Comparison of ENCODE assay signal across 23 cellular contexts in genomic region chr18:56062931-56063330, GRCh38.
A peak's percentile ranks its signal among the peaks of the same experiment; 100 is the strongest.
DNase-seq lines count a peak whose midpoint lies in the region; FAIRE-seq and TF ChIP-seq lines count a peak whose summit lies in the region.
"Had no signal": no experiment of that assay in that cellular context is flagged by ENCODE, and none has a peak within 500 bp of the region (broad histone marks: within the 10 kb centered on the region; RNA-seq: fewer than 3 reads in every experiment).

No MANE protein-coding gene starts in this region.

- DNase-seq in D721Med (ENCODE audit: insufficient read length, low spot score) (no peak), epithelial cell of proximal tubule (ENCODE audit: low read depth) (peak; percentile 70), kidney tubule cell (ENCODE audit: low spot score) (peak; percentile 72), thyroid gland (peak; percentile 78 to 81), OCI-LY7 (ENCODE audit: low spot score) (no peak)
- no peak for DNase-seq in activated CD4-positive, alpha-beta T cell treated with anti-CD3 and anti-CD28 coated beads, Interleukin-2, amount 10 ng/mL, durations not matched to agents 24 days and 14 days
- DNase-seq in activated CD8-positive, alpha-beta memory T cell treated with anti-CD3 and anti-CD28 coated beads for 24 hours = no peak
- DNase-seq: 8988T; ACHN; AML-193; BE2C; CD4-positive, alpha-beta T cell; CD8-positive, alpha-beta memory T cell; DMS53; DMS79 treated with DMSO at 0.1 percent for 48 hours; GF-D8; H9 had no signal

- H3K27ac ChIP-seq in thyroid gland (peak overlapping the region; percentile 75 to 89 (median 88)), OCI-LY7 (ENCODE audit: low read depth, low read length, poor library complexity, severe bottlenecking) (no peak overlapping the region)
- H3K27ac ChIP-seq: A549; BLaER1 treated with 17β-estradiol and CSF1 and Interleukin-3, amounts not matched to agents 10 nM and 100 nM had no signal

- TF ChIP-seq CTCF in D721Med (IDR thresholded peaks at IDR 0.05; ENCODE audit: insufficient read depth, missing control alignments) (no peak), epithelial cell of proximal tubule (conservative IDR thresholded peaks at IDR 0.05; ENCODE audit: low read depth, low read length) (no peak), thyroid gland (IDR thresholded peaks at IDR 0.05) (no peak), OCI-LY7 (conservative IDR thresholded peaks at IDR 0.05; ENCODE audit: low read length) (no peak)

- 34 to 39% methylated on average over 2 of the region's 2 CpGs for WGBS in thyroid gland, 2 donors

- H3K9me3 ChIP-seq in thyroid gland = no peaks in the 10 kb centered on the region
- no peaks in the 10 kb centered on the region for H3K9me3 ChIP-seq in OCI-LY7 (ENCODE audit: low read length)
- H3K9me3 ChIP-seq: A549, BE2C had no signal

- no peak overlapping the region for H3K27ac Mint-ChIP-seq in activated CD4-positive, alpha-beta T cell treated with anti-CD3 and anti-CD28 coated beads, Interleukin-2, amount 10 ng/mL, durations not matched to agents 24 days and 14 days
- H3K27ac Mint-ChIP-seq: CD14-positive monocyte; CD4-positive, alpha-beta T cell; CD8-positive, alpha-beta memory T cell; GM23338; H9 had no signal

- H3K36me3 ChIP-seq in thyroid gland (no peaks in the 10 kb centered on the region), OCI-LY7 (ENCODE audit: insufficient read depth, low read length) (no peaks in the 10 kb centered on the region)
- H3K36me3 ChIP-seq: BE2C; BLaER1 treated with 17β-estradiol and CSF1 and Interleukin-3, amounts not matched to agents 10 nM and 100 nM had no signal

- no peaks in the 10 kb centered on the region for H3K27me3 Mint-ChIP-seq in activated CD4-positive, alpha-beta T cell treated with anti-CD3 and anti-CD28 coated beads, Interleukin-2, amount 10 ng/mL, durations not matched to agents 24 days and 14 days
- H3K27me3 Mint-ChIP-seq: CD4-positive, alpha-beta T cell had no signal

- H4K20me1 ChIP-seq in OCI-LY7 (ENCODE audit: insufficient read depth, low read length) = no peaks in the 10 kb centered on the region
- H4K20me1 ChIP-seq: BLaER1 treated with 17β-estradiol and CSF1 and Interleukin-3, amounts not matched to agents 10 nM and 100 nM had no signal

- no peak overlapping the region for H2AFZ ChIP-seq in OCI-LY7 (ENCODE audit: low read length)
- H2AFZ ChIP-seq: GM23338 had no signal

- H3K79me2 ChIP-seq in OCI-LY7 (ENCODE audit: insufficient read depth, low read depth, low read length) = no peaks in the 10 kb centered on the region

- CTCF ChIA-PET in OCI-LY7 (lab: Charles Lee; ENCODE audit: unreplicated experiment) = no interaction called here

- POLR2A ChIA-PET in OCI-LY7 (lab: Charles Lee) = no interaction called here

- BruUV-seq in OCI-LY7 (replicated peaks; lab: Mats Ljungman, UMichigan) = no TSS peak

- intact Hi-C loops in thyroid gland (cut with DNase I) (no loop called here), OCI-LY7 (cut with micrococcal nuclease; ENCODE audit: unreplicated experiment) (no loop called here)
- intact Hi-C loops in activated CD4-positive, alpha-beta T cell treated with anti-CD3 and anti-CD28 coated beads, Interleukin-2, amount 10 ng/mL, durations not matched to agents 24 days and 14 days (cut with micrococcal nuclease) = no loop called here

- TF ChIP-seq POLR2A in thyroid gland (IDR thresholded peaks at IDR 0.05) = no peak

- no peaks in the 10 kb centered on the region for H3K9me2 ChIP-seq in OCI-LY7 (ENCODE audit: insufficient read depth, low read length)

- no peaks in the 10 kb centered on the region for H3K9me3 Mint-ChIP-seq in activated CD4-positive, alpha-beta T cell treated with anti-CD3 and anti-CD28 coated beads, Interleukin-2, amount 10 ng/mL, durations not matched to agents 24 days and 14 days
- H3K9me3 Mint-ChIP-seq: CD4-positive, alpha-beta T cell; GM23338; H9 had no signal

- H3K4me1 Mint-ChIP-seq in activated CD4-positive, alpha-beta T cell treated with anti-CD3 and anti-CD28 coated beads, Interleukin-2, amount 10 ng/mL, durations not matched to agents 24 days and 14 days = no peaks in the 10 kb centered on the region
- H3K4me1 Mint-ChIP-seq: CD14-positive monocyte; CD8-positive, alpha-beta memory T cell had no signal

- no peak overlapping the region for H3K4me2 ChIP-seq in OCI-LY7 (ENCODE audit: low read length)
- H3K4me2 ChIP-seq: A549; BLaER1 treated with 17β-estradiol and CSF1 and Interleukin-3, amounts not matched to agents 10 nM and 100 nM; GM23338 had no signal

- H3K27me3 ChIP-seq in thyroid gland = no peaks in the 10 kb centered on the region
- H3K27me3 ChIP-seq: BE2C; BLaER1 treated with 17β-estradiol and CSF1 and Interleukin-3, amounts not matched to agents 10 nM and 100 nM had no signal

- H3K36me3 Mint-ChIP-seq in activated CD4-positive, alpha-beta T cell treated with anti-CD3 and anti-CD28 coated beads, Interleukin-2, amount 10 ng/mL, durations not matched to agents 24 days and 14 days (ENCODE audit: low read depth) = no peaks in the 10 kb centered on the region
- H3K36me3 Mint-ChIP-seq: CD14-positive monocyte; CD8-positive, alpha-beta memory T cell had no signal

- no peak overlapping the region for H3K4me3 Mint-ChIP-seq in activated CD4-positive, alpha-beta T cell treated with anti-CD3 and anti-CD28 coated beads, Interleukin-2, amount 10 ng/mL, durations not matched to agents 24 days and 14 days
- H3K4me3 Mint-ChIP-seq: CD14-positive monocyte; CD4-positive, alpha-beta T cell; CD8-positive, alpha-beta memory T cell; GM23338; H9 had no signal

- H3K4me1 ChIP-seq in thyroid gland (peaks cover 45 to 60% of the 10 kb centered on the region in 2 donors), OCI-LY7 (ENCODE audit: insufficient read depth, low read length, poor library complexity, severe bottlenecking) (no peaks in the 10 kb centered on the region)
- H3K4me1 ChIP-seq: A549; BE2C; BLaER1 treated with 17β-estradiol and CSF1 and Interleukin-3, amounts not matched to agents 10 nM and 100 nM had no signal

- peak; percentile 95 for FAIRE-seq in D721Med (lab: Jason Lieb, UNC)
- FAIRE-seq: A549, GM12891, GM18507 had no signal

- H3K4me3 ChIP-seq in epithelial cell of proximal tubule (ENCODE audit: low read depth, low read length) = no peak overlapping the region
- H3K4me3 ChIP-seq in thyroid gland (replicated peaks in 1 of 3) = no peak overlapping the region
- no peak overlapping the region for H3K4me3 ChIP-seq in OCI-LY7 (ENCODE audit: low read depth, low read length, poor library complexity, severe bottlenecking)
- H3K4me3 ChIP-seq: A549; BLaER1 treated with 17β-estradiol and CSF1 and Interleukin-3, amounts not matched to agents 10 nM and 100 nM; GM23338 had no signal

Comparison
In these comparisons a context has a peak if more than half of its experiments do, and no peak if none do; other contexts are left out.
1. DNase-seq: peak in epithelial cell of proximal tubule (single experiment), kidney tubule cell (single experiment) and thyroid gland (2 of 2); none in D721Med (single experiment), OCI-LY7 (single experiment), activated CD4-positive, alpha-beta T cell treated with anti-CD3 and anti-CD28 coated beads, Interleukin-2, amount 10 ng/mL, durations not matched to agents 24 days and 14 days (single experiment) and activated CD8-positive, alpha-beta memory T cell treated with anti-CD3 and anti-CD28 coated beads for 24 hours (single experiment).